9 cellular contexts compared by ENCODE assay signal in genomic region chr9:13278368-13279246, GRCh38. TPM values are rescaled to one million over a fixed set of nuclear protein-coding genes. Genes with fewer than 3 reads are reported as not detected.
DNase-seq lines count a peak whose midpoint lies in the region; ATAC-seq and TF ChIP-seq lines count a peak whose summit lies in the region.
"Had no signal": no experiment of that assay in that cellular context is flagged by ENCODE, and none has a peak within 500 bp of the region (broad histone marks: within the 10 kb centered on the region; RNA-seq: fewer than 3 reads in every experiment).

No MANE protein-coding gene starts in this region.

- peaks cover 4% of the 10 kb centered on the region for H3K9me3 Mint-ChIP-seq in activated T-cell treated with anti-CD3 and anti-CD28 coated beads, Interleukin-2, amount 50 U/mL, for 4 hours

- H3K4me3 Mint-ChIP-seq in activated T-cell treated with anti-CD3 and anti-CD28 coated beads, Interleukin-2, amount 50 U/mL, for 4 hours: no peak overlapping the region

- H3K9ac ChIP-seq in liver (ENCODE audit: low read depth in 1 of 2, low read length in 2 of 2): peak overlapping the region in 1 of 2 donors; percentile 43

- no peak for TF ChIP-seq RAD21 in liver (IDR thresholded peaks at IDR 0.05)

- H3K9me3 ChIP-seq in liver (ENCODE audit: control insufficient read depth in 4 of 4, low read length in 3 of 4): no peaks in the 10 kb centered on the region
- no peaks in the 10 kb centered on the region for H3K9me3 ChIP-seq in thoracic aorta

- H3K4me1 Mint-ChIP-seq in activated T-cell treated with anti-CD3 and anti-CD28 coated beads, Interleukin-2, amount 50 U/mL, for 4 hours (ENCODE audit: low read depth): no peaks in the 10 kb centered on the region

- TF ChIP-seq CTCF in liver (IDR thresholded peaks at IDR 0.05; ENCODE audit: low read depth, low read length, missing input control) (no peak), thoracic aorta (IDR thresholded peaks at IDR 0.05) (peak; percentile 18)

- peaks cover 2 to 13% (median 6%) of the 10 kb centered on the region in 4 donors for H3K4me1 ChIP-seq in liver (ENCODE audit: control insufficient read depth in 4 of 4, insufficient read depth in 4 of 4, low read length in 3 of 4)
- H3K4me1 ChIP-seq in thoracic aorta (ENCODE audit: control insufficient read depth in 1 of 2, low read depth in 2 of 2): peaks cover 20 to 39% of the 10 kb centered on the region in 2 donors

- H3K36me3 ChIP-seq in liver (ENCODE audit: control insufficient read depth in 4 of 4, insufficient read depth in 3 of 4, low read depth in 1 of 4, low read length in 3 of 4) (no peaks in the 10 kb centered on the region), thoracic aorta (no peaks in the 10 kb centered on the region)

- H3K27me3 ChIP-seq in liver (ENCODE audit: control insufficient read depth in 4 of 4, insufficient read depth in 4 of 4, low read length in 3 of 4) (no peaks in the 10 kb centered on the region), thoracic aorta (replicated peaks; ENCODE audit: insufficient read depth) (no peaks in the 10 kb centered on the region)

- H3K4me3 ChIP-seq in liver (ENCODE audit: low read depth in 1 of 3, low read length in 3 of 3) (peak overlapping the region; percentile 62 to 83 (median 78)), thoracic aorta (peak overlapping the region; percentile 86)

- DNase-seq in ELR (ENCODE audit: low read depth): peak; percentile 75
- peak; percentile 50 to 71 for DNase-seq in NCI-H526 (lab: John Stamatoyannopoulos, UW)
- DNase-seq in ecto neural progenitor cell (ENCODE audit: low spot score): peak; percentile 75
- DNase-seq in thoracic aorta (ENCODE audit: low spot score): peak; percentile 5
- no peak for DNase-seq in activated T-cell treated with anti-CD3 and anti-CD28 coated beads, Interleukin-2, amount 50 U/mL, for 4 hours
- DNase-seq in 8988T: no peak

- WGBS in liver: 3% methylated on average over 67 of the region's 67 CpGs

- H3K27ac ChIP-seq in liver (ENCODE audit: low read depth in 1 of 2, low read length in 2 of 2) (peak overlapping the region; percentile 68 to 80), thoracic aorta (peak overlapping the region; percentile 91 to 92)
- H3K27ac ChIP-seq: HL-60 had no signal

- peaks cover 26% of the 10 kb centered on the region for H3K27me3 Mint-ChIP-seq in activated T-cell treated with anti-CD3 and anti-CD28 coated beads, Interleukin-2, amount 50 U/mL, for 4 hours (ENCODE audit: low read depth)

- ATAC-seq in thoracic aorta (ENCODE audit: insufficient number of reproducible peaks, low FRiP score, low read depth) (peak; percentile 26), HG03097 (IDR thresholded peaks at IDR 0.05; ENCODE audit: low FRiP score, unreplicated experiment) (no peak)
- ATAC-seq in activated T-cell treated with anti-CD3 and anti-CD28 coated beads, Interleukin-2, amount 50 U/mL, for 4 hours: no peak

- H3K36me3 Mint-ChIP-seq in activated T-cell treated with anti-CD3 and anti-CD28 coated beads, Interleukin-2, amount 50 U/mL, for 4 hours (ENCODE audit: insufficient read depth): no peaks in the 10 kb centered on the region

TF ChIP-seq in liver, 16 proteins besides CTCF, POLR2A, EP300 and RAD21:
- TF ChIP-seq HNF4G (IDR thresholded peaks at IDR 0.05) (no peak), JUND (IDR thresholded peaks at IDR 0.05) (no peak), GABPA (IDR thresholded peaks at IDR 0.05 in 1 of 2, conservative IDR thresholded peaks at IDR 0.05 in 1 of 2) (no peak), MAX (IDR thresholded peaks at IDR 0.05) (peak; percentile 16), HNF4A (conservative IDR thresholded peaks at IDR 0.05) (no peak), YY1 (IDR thresholded peaks at IDR 0.05) (peak; percentile 37), FOXA1 (IDR thresholded peaks at IDR 0.05) (no peak), NR2F2 (IDR thresholded peaks at IDR 0.05) (no peak), ZBTB33 (IDR thresholded peaks at IDR 0.05) (no peak), FOXA2 (IDR thresholded peaks at IDR 0.05) (no peak), RXRA (IDR thresholded peaks at IDR 0.05) (no peak), EGR1 (IDR thresholded peaks at IDR 0.05; ENCODE audit: low read depth in 2 of 2) (peak; percentile 41 to 88)

RNA-seq across cellular contexts. Expression of gene MPDZ, which starts 0.9 kb away (rescaled TPM):
- 10 to 100 TPM; 26.2 to 71.2 TPM for total RNA-seq in liver
- polyA plus RNA-seq in liver: 10 to 100 TPM; 20.3 to 34.1 TPM
- total RNA-seq in thoracic aorta: 10 to 100 TPM; 61.2 to 81.2 TPM
- total RNA-seq in activated T-cell treated with anti-CD3 and anti-CD28 coated beads, Interleukin-2, amount 50 U/mL, for 4 hours: under 1 TPM; 0.08 to 0.53 (median 0.29) TPM

Comparison
In these comparisons a context has a peak if more than half of its experiments do, and no peak if none do; other contexts are left out.
1. DNase-seq: peak in ELR (single experiment), NCI-H526 (2 of 2), ecto neural progenitor cell (single experiment) and thoracic aorta (single experiment); none in activated T-cell treated with anti-CD3 and anti-CD28 coated beads, Interleukin-2, amount 50 U/mL, for 4 hours (single experiment) and 8988T (single experiment).
2. RNA of gene MPDZ, which starts 0.9 kb away (total RNA-seq): 61.2 to 81.2 TPM in thoracic aorta and 26.2 to 71.2 TPM in liver; 0.08 to 0.53 TPM in activated T-cell treated with anti-CD3 and anti-CD28 coated beads, Interleukin-2, amount 50 U/mL, for 4 hours; every median in the first group is over 10 times any median in the second.